17 cellular contexts compared by ENCODE assay signal in the genomic region with DNA sequence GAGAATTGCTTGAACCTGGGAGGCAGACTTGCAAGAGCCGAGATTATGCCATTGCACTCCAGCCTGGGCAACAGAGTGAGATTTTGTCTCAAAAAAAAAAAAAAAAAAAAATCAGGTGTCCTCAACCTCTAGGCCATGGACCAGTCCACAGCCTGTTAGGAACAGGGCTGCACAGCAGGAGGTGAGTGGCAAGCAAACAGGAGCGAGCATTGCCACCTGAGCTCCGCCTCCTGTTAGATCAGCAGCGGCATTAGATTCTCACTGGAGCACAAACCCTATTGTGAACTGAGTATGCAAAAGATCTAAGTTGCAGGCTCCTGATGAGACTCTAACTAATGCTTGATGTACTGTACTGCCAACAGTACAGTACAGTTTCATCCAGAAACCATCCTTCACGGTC. TPM values are rescaled to one million over a fixed set of nuclear protein-coding genes. Genes with fewer than 3 reads are reported as not detected.
DNase-seq lines count a peak whose midpoint lies in the region; ATAC-seq, FAIRE-seq and TF ChIP-seq lines count a peak whose summit lies in the region.
"Had no signal": no experiment of that assay in that cellular context is flagged by ENCODE, and none has a peak within 500 bp of the region (broad histone marks: within the 10 kb centered on the region; RNA-seq: fewer than 3 reads in every experiment).

No MANE protein-coding gene starts in this region.

- POLR2A ChIA-PET in WTC11 (lab: Charles Lee), result no interaction called here
- POLR2A ChIA-PET in MCF 10A (lab: Yijun Ruan, JAX), result interaction anchor here (0.6 kb wide), 1 partner anchor 8 kb away, joined by 3 read pairs; no protein-coding TSS in a partner anchor

- no peak overlapping the region for H3K27ac Mint-ChIP-seq in WTC11
- no peak overlapping the region for H3K27ac Mint-ChIP-seq in osteocyte (ENCODE audit: unreplicated experiment)
- no peak overlapping the region for H3K27ac Mint-ChIP-seq in activated naive CD8-positive, alpha-beta T cell treated with anti-CD3 and anti-CD28 coated beads for 36 hours
- no peak overlapping the region for H3K27ac Mint-ChIP-seq in MCF 10A (ENCODE audit: low read depth, unreplicated experiment)

- no peak overlapping the region for H3K4me3 Mint-ChIP-seq in WTC11
- no peak overlapping the region for H3K4me3 Mint-ChIP-seq in osteocyte (ENCODE audit: unreplicated experiment)
- no peak overlapping the region for H3K4me3 Mint-ChIP-seq in activated naive CD8-positive, alpha-beta T cell treated with anti-CD3 and anti-CD28 coated beads for 36 hours
- H3K4me3 Mint-ChIP-seq in MCF 10A (ENCODE audit: unreplicated experiment), result no peak overlapping the region
- H3K4me3 Mint-ChIP-seq: CD4-positive, alpha-beta memory T cell had no signal

- no peaks in the 10 kb centered on the region; the same call in 1 of the 2 replicates for H3K4me1 Mint-ChIP-seq in WTC11
- peaks cover under 1% of the 10 kb centered on the region for H3K4me1 Mint-ChIP-seq in osteocyte (ENCODE audit: unreplicated experiment)
- H3K4me1 Mint-ChIP-seq in activated naive CD8-positive, alpha-beta T cell treated with anti-CD3 and anti-CD28 coated beads for 36 hours, result no peaks in the 10 kb centered on the region
- peaks cover 2% of the 10 kb centered on the region for H3K4me1 Mint-ChIP-seq in MCF 10A (ENCODE audit: insufficient read depth, unreplicated experiment)
- H3K4me1 Mint-ChIP-seq: CD4-positive, alpha-beta memory T cell had no signal

- H3K36me3 Mint-ChIP-seq in WTC11 (no peaks in the 10 kb centered on the region), osteocyte (ENCODE audit: unreplicated experiment) (no peaks in the 10 kb centered on the region), MCF 10A (ENCODE audit: insufficient read depth, unreplicated experiment) (no peaks in the 10 kb centered on the region)
- no peaks in the 10 kb centered on the region for H3K36me3 Mint-ChIP-seq in activated naive CD8-positive, alpha-beta T cell treated with anti-CD3 and anti-CD28 coated beads for 36 hours
- H3K36me3 Mint-ChIP-seq: CD4-positive, alpha-beta memory T cell had no signal

- intact Hi-C loops in MCF 10A (cut with micrococcal nuclease), result no loop called here

- peak; percentile 38; the same call in 1 of the 2 replicates for ATAC-seq in WTC11

- BruUV-seq in MCF 10A (replicated peaks; lab: Mats Ljungman, UMichigan), result no TSS peak

- TF ChIP-seq CTCF in WTC11 (IDR thresholded peaks at IDR 0.05), result no peak
- no peak for TF ChIP-seq CTCF in osteocyte (IDR thresholded peaks at IDR 0.05)
- TF ChIP-seq CTCF in MCF 10A (IDR thresholded peaks at IDR 0.05; ENCODE audit: unreplicated experiment), result no peak

- peak; percentile 52 for DNase-seq in NCI-H748 (lab: John Stamatoyannopoulos, UW; ENCODE audit: unreplicated experiment)
- DNase-seq in NCI-H748 treated with DMSO at 0.1 percent for 48 hours (lab: John Stamatoyannopoulos, UW), result no peak
- DNase-seq in HTR-8/SVneo (ENCODE audit: insufficient read length, low spot score), result no peak
- peak; percentile 41 for DNase-seq in WTC11 (ENCODE audit: low spot score)
- peak; percentile 19 for DNase-seq in osteocyte (ENCODE audit: extremely low spot score, unreplicated experiment)
- no peak for DNase-seq in nucleus accumbens (lab: John Stamatoyannopoulos, UW)
- no peak for DNase-seq in activated naive CD8-positive, alpha-beta T cell treated with anti-CD3 and anti-CD28 coated beads for 36 hours
- DNase-seq in MCF 10A (ENCODE audit: unreplicated experiment), result no peak
- DNase-seq: CD4-positive, alpha-beta memory T cell; DMS79; H7; MG63; NCI-H1092; NCI-H1694 treated with DMSO at 0.1 percent for 48 hours; NCI-H774; SHP77 had no signal

- peak; percentile 82 for FAIRE-seq in HTR-8/SVneo (lab: Jason Lieb, UNC)
- FAIRE-seq: A204.1 had no signal

- H3K9me3 Mint-ChIP-seq in WTC11 (no peaks in the 10 kb centered on the region), osteocyte (ENCODE audit: unreplicated experiment) (no peaks in the 10 kb centered on the region), MCF 10A (ENCODE audit: unreplicated experiment) (no peaks in the 10 kb centered on the region)
- H3K9me3 Mint-ChIP-seq in activated naive CD8-positive, alpha-beta T cell treated with anti-CD3 and anti-CD28 coated beads for 36 hours, result no peaks in the 10 kb centered on the region
- H3K9me3 Mint-ChIP-seq: CD4-positive, alpha-beta memory T cell had no signal

- CTCF ChIA-PET in WTC11 (lab: Charles Lee) (interaction anchor here (0.7 to 1.4 kb wide), 2 partner anchors 19 to 198 kb away, joined by 4 to 5 read pairs; no protein-coding TSS in a partner anchor), MCF 10A (lab: Yijun Ruan, JAX) (interaction anchor here (0.8 kb wide), 1 partner anchor 198 kb away, joined by 3 read pairs; no protein-coding TSS in a partner anchor)

- H3K27me3 Mint-ChIP-seq in WTC11 (ENCODE audit: low read depth), result no peaks in the 10 kb centered on the region
- H3K27me3 Mint-ChIP-seq in osteocyte (ENCODE audit: unreplicated experiment), result peaks cover 13% of the 10 kb centered on the region
- H3K27me3 Mint-ChIP-seq in activated naive CD8-positive, alpha-beta T cell treated with anti-CD3 and anti-CD28 coated beads for 36 hours, result peaks cover 4% of the 10 kb centered on the region
- H3K27me3 Mint-ChIP-seq in MCF 10A (ENCODE audit: insufficient read depth, unreplicated experiment), result no peaks in the 10 kb centered on the region

TF ChIP-seq in WTC11, 78 proteins besides CTCF, POLR2A, EP300 and RAD21 (continues in another document):
- TF ChIP-seq ZNF512 (CRISPR knock-in tag; IDR thresholded peaks at IDR 0.05; ENCODE audit: borderline replicate concordance) (no peak), CREM (CRISPR knock-in tag; IDR thresholded peaks at IDR 0.05) (no peak), AFF4 (CRISPR knock-in tag; IDR thresholded peaks at IDR 0.05; ENCODE audit: borderline replicate concordance) (no peak), SMAD3 (CRISPR knock-in tag; IDR thresholded peaks at IDR 0.05; ENCODE audit: borderline replicate concordance) (no peak)
- TF ChIP-seq, protein P1, sequence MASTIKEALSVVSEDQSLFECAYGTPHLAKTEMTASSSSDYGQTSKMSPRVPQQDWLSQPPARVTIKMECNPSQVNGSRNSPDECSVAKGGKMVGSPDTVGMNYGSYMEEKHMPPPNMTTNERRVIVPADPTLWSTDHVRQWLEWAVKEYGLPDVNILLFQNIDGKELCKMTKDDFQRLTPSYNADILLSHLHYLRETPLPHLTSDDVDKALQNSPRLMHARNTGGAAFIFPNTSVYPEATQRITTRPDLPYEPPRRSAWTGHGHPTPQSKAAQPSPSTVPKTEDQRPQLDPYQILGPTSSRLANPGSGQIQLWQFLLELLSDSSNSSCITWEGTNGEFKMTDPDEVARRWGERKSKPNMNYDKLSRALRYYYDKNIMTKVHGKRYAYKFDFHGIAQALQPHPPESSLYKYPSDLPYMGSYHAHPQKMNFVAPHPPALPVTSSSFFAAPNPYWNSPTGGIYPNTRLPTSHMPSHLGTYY (CRISPR knock-in tag; IDR thresholded peaks at IDR 0.05), result no peak
- TF ChIP-seq, protein P2, sequence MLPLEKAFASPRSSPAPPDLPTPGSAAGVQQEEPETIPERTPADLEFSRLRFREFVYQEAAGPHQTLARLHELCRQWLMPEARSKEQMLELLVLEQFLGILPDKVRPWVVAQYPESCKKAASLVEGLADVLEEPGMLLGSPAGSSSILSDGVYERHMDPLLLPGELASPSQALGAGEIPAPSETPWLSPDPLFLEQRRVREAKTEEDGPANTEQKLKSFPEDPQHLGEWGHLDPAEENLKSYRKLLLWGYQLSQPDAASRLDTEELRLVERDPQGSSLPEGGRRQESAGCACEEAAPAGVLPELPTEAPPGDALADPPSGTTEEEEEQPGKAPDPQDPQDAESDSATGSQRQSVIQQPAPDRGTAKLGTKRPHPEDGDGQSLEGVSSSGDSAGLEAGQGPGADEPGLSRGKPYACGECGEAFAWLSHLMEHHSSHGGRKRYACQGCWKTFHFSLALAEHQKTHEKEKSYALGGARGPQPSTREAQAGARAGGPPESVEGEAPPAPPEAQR (CRISPR knock-in tag; IDR thresholded peaks at IDR 0.05), result no peak

RNA-seq across cellular contexts. Expression of gene DHX40, which starts 56.4 kb away (rescaled TPM):
- total RNA-seq in WTC11 (2021) (26.9 to 29.6 TPM (median 28.8 TPM) in 3 replicates), osteocyte (42.3 and 45.2 TPM in 2 replicates), MCF 10A (2022) (21.4 and 23.3 TPM in 2 replicates)
- 10 to 100 TPM; 23.3 to 24.0 TPM for total RNA-seq in activated naive CD8-positive, alpha-beta T cell treated with anti-CD3 and anti-CD28 coated beads for 36 hours

Comparison
In these comparisons a context has a peak if more than half of its experiments do, and no peak if none do; other contexts are left out.
1. DNase-seq: peak in NCI-H748 (single experiment), WTC11 (single experiment) and osteocyte (single experiment); none in NCI-H748 treated with DMSO at 0.1 percent for 48 hours (single experiment), HTR-8/SVneo (single experiment), nucleus accumbens (0 of 56), activated naive CD8-positive, alpha-beta T cell treated with anti-CD3 and anti-CD28 coated beads for 36 hours (single experiment) and MCF 10A (single experiment).